Comparison of ENCODE assay signal across 23 cellular contexts in the genomic region with DNA sequence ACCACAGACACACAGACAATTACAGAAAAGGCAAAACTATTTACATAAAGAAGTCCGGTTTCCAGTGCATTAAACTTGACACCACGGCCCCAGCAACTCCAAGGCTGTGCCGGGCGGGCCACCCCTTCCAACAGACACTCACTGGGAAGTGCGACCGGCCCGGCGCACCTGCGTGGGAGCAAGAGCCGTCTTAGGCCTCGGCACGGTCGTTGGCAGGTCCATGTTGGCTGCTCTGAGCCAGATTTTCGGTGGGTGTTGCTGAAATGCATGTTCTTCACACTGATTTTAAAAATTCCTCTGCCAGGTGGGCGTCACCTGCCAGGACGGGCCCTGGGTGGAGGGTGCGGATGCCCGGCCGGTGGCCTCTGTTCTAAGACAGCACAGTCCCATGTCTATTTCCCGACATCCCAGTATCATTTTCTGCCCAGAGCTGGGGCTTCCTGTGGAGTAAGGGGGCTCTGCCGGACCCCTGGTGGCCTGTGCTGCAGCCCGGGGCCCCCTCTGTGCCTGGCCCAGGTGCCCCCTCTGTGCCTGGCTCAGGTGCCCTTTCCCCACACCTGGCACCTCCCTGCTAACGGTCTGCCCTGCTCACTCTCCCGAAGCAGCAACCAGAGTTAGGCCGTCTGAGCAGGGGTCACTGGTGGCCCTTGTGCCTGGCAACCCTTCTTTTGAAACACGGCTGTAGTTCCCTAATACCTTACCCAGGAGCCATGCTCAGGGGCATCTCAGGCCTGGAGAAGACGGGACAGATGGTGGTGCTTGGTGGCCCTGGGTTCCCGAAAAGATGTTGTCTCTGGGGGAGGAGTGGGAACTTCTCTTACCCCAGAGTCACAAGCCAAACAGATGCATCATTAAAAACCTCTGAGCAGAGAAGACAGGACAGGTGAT.
"Had no signal": no experiment of that assay in that cellular context is flagged by ENCODE, and none has a peak within 500 bp of the region (broad histone marks: within the 10 kb centered on the region; RNA-seq: fewer than 3 reads in every experiment).

No MANE protein-coding gene starts in this region.

- H3K4me3 ChIP-seq: esophagus squamous epithelium, gastroesophageal sphincter, left lung, lower lobe of right lung, neural progenitor cell, psoas muscle, right lobe of liver, skin epidermis, stomach, thoracic aorta, transverse colon had no signal

- DNase-seq: effector memory CD4-positive, alpha-beta T cell; esophagus squamous epithelium; glutamatergic neuron; islet precursor cell; left lung; lower lobe of right lung; midbrain; occipital lobe; retina; right lobe of liver; stimulated activated CD4-positive, alpha-beta T cell treated with anti-CD3 and anti-CD28 coated beads, Interleukin-12 subunit alpha, Interleukin-12 subunit beta, amount 100 ng/mL, for 4 hours; stimulated activated naive CD4-positive, alpha-beta T cell; stomach; substantia nigra; transverse colon had no signal

- H3K4me2 ChIP-seq: neural progenitor cell had no signal

- H3K4me3 Mint-ChIP-seq: memory B cell; natural killer cell treated with Interleukin-12 subunit alpha and Interleukin-12 subunit beta and Interleukin-15 and Interleukin-18, amount 100 ng/mL, for 72 hours; neural progenitor cell had no signal

- H3K36me3 ChIP-seq: left lung, neural progenitor cell, right lobe of liver, stomach, transverse colon had no signal

- H3K9me3 ChIP-seq: esophagus squamous epithelium, left lung, lower lobe of right lung, psoas muscle, right lobe of liver, thoracic aorta, transverse colon had no signal

- H3K27me3 ChIP-seq: neural progenitor cell, right lobe of liver, transverse colon had no signal

- H3K4me1 ChIP-seq: gastroesophageal sphincter, lower lobe of right lung, neural progenitor cell, parathyroid adenoma, psoas muscle, right lobe of liver, stomach, transverse colon had no signal

- H3K9me3 Mint-ChIP-seq: memory B cell, neural progenitor cell had no signal

- H3K4me1 Mint-ChIP-seq: memory B cell had no signal

- H3K36me3 Mint-ChIP-seq: memory B cell; natural killer cell treated with Interleukin-12 subunit alpha and Interleukin-12 subunit beta and Interleukin-15 and Interleukin-18, amount 100 ng/mL, for 72 hours; neural progenitor cell had no signal

- H3K79me2 ChIP-seq: parathyroid adenoma had no signal

- H3K9ac ChIP-seq: neural progenitor cell, parathyroid adenoma had no signal

- H3K27ac ChIP-seq: esophagus squamous epithelium, gastroesophageal sphincter, left lung, lower lobe of right lung, neural progenitor cell, parathyroid adenoma, psoas muscle, right lobe of liver, skin epidermis, stomach, thoracic aorta, transverse colon had no signal

- H3K27ac Mint-ChIP-seq: memory B cell; natural killer cell treated with Interleukin-12 subunit alpha and Interleukin-12 subunit beta and Interleukin-15 and Interleukin-18, amount 100 ng/mL, for 72 hours; neural progenitor cell had no signal

- H2AFZ ChIP-seq: neural progenitor cell, parathyroid adenoma had no signal

- ATAC-seq: gastroesophageal sphincter; left lung; lower lobe of right lung; natural killer cell treated with Interleukin-12 subunit alpha and Interleukin-12 subunit beta and Interleukin-15 and Interleukin-18, amount 100 ng/mL, for 72 hours; psoas muscle; right lobe of liver had no signal
